Comparison of ENCODE assay signal across 21 cellular contexts in genomic region chr7:152876749-152877148, GRCh38.
DNase-seq lines count a peak whose midpoint lies in the region; TF ChIP-seq lines count a peak whose summit lies in the region.
"Had no signal": no experiment of that assay in that cellular context is flagged by ENCODE, and none has a peak within 500 bp of the region (broad histone marks: within the 10 kb centered on the region; RNA-seq: fewer than 3 reads in every experiment).

No MANE protein-coding gene starts in this region.

- no peak overlapping the region for H2BK120ac ChIP-seq in neuronal stem cell (ENCODE audit: low read depth, low read length)

- no peak overlapping the region for H2BK12ac ChIP-seq in neuronal stem cell (ENCODE audit: low read length)

- no peak overlapping the region for H2AFZ ChIP-seq in neuronal stem cell (ENCODE audit: low read length)
- H2AFZ ChIP-seq: GM23248 had no signal

- no peak for TF ChIP-seq CTCF in right atrium auricular region (IDR thresholded peaks at IDR 0.05)

- no peak overlapping the region for H2BK15ac ChIP-seq in neuronal stem cell (ENCODE audit: low read length)

- H3K27ac ChIP-seq in right atrium auricular region (no peak overlapping the region), neuronal stem cell (replicated peaks; ENCODE audit: low read length) (no peak overlapping the region)
- H3K27ac ChIP-seq: GM23248, HL-60 had no signal

- no peak overlapping the region for H3K4me3 ChIP-seq in right atrium auricular region
- H3K4me3 ChIP-seq in neuronal stem cell (ENCODE audit: low read length in 2 of 2), result no peak overlapping the region
- H3K4me3 ChIP-seq: GM12878, GM23248 had no signal

- intact Hi-C loops in cardiac septum (cut with DNase I), result no loop called here

- H3K36me3 ChIP-seq in right atrium auricular region (no peaks in the 10 kb centered on the region), neuronal stem cell (replicated peaks in 1 of 2; ENCODE audit: control insufficient read depth in 2 of 2, insufficient read depth in 2 of 2, low read length in 2 of 2) (no peaks in the 10 kb centered on the region)
- H3K36me3 ChIP-seq: BE2C had no signal

- no peak overlapping the region for H4K91ac ChIP-seq in neuronal stem cell (ENCODE audit: low read depth, low read length, poor library complexity)

- H3K23ac ChIP-seq in neuronal stem cell (ENCODE audit: low read depth, low read length, poor library complexity), result peak overlapping the region; percentile 51

- H3K9me3 ChIP-seq in right atrium auricular region (no peaks in the 10 kb centered on the region), neuronal stem cell (replicated peaks in 1 of 2; ENCODE audit: control insufficient read depth in 2 of 2, insufficient read depth in 1 of 2, low read depth in 1 of 2, low read length in 2 of 2) (peaks cover 0 to 3% of the 10 kb centered on the region in 2 donors)
- H3K9me3 ChIP-seq: BE2C had no signal

- H3K27me3 ChIP-seq in right atrium auricular region, result no peaks in the 10 kb centered on the region
- H3K27me3 ChIP-seq in neuronal stem cell (ENCODE audit: control insufficient read depth in 3 of 3, insufficient read depth in 3 of 3, low read depth in 1 of 3, low read length in 3 of 3), result no peaks in the 10 kb centered on the region
- H3K27me3 ChIP-seq: BE2C had no signal

- no peak overlapping the region for H3K14ac ChIP-seq in neuronal stem cell (ENCODE audit: low read length)

- no peaks in the 10 kb centered on the region for H3K4me1 ChIP-seq in right atrium auricular region
- H3K4me1 ChIP-seq in neuronal stem cell (ENCODE audit: control insufficient read depth in 2 of 2, insufficient read depth in 1 of 2, low read depth in 1 of 2, low read length in 2 of 2), result no peaks in the 10 kb centered on the region
- H3K4me1 ChIP-seq: BE2C had no signal

- no peak overlapping the region for H2BK5ac ChIP-seq in neuronal stem cell (ENCODE audit: low read length)

- H3K4me2 ChIP-seq in neuronal stem cell (ENCODE audit: insufficient read depth, low read length, poor library complexity, severe bottlenecking), result no peak overlapping the region

- H3K18ac ChIP-seq in neuronal stem cell (ENCODE audit: low read length), result no peak overlapping the region

- H4K8ac ChIP-seq in neuronal stem cell (ENCODE audit: low read depth, low read length), result no peak overlapping the region

- no CpG with 5 or more reads among the region's 9 CpGs for WGBS in neuronal stem cell (ENCODE audit: extremely low coverage in 2 of 2, insufficient read length in 2 of 2, insufficient replicate concordance in 1 of 2), 2 donors

- H2AK5ac ChIP-seq in neuronal stem cell (ENCODE audit: low read depth, low read length), result no peak overlapping the region

- no peaks in the 10 kb centered on the region for H3K79me1 ChIP-seq in neuronal stem cell (ENCODE audit: low read depth, low read length)

- no peak overlapping the region for H3K4ac ChIP-seq in neuronal stem cell (ENCODE audit: low read length)

- no peak overlapping the region for H3K9ac ChIP-seq in neuronal stem cell (ENCODE audit: low read depth, low read length, poor library complexity)
- H3K9ac ChIP-seq: GM23248 had no signal

- DNase-seq in cardiac septum (ENCODE audit: low spot score) (peak; percentile 12), right atrium auricular region (ENCODE audit: low spot score) (no peak), NCI-H526 treated with DMSO at 0.1 percent for 48 hours (lab: John Stamatoyannopoulos, UW) (peak; percentile 23), neuronal stem cell (ENCODE audit: low spot score) (no peak), NCI-H1930 (lab: John Stamatoyannopoulos, UW) (no peak), NCI-H2171 (lab: John Stamatoyannopoulos, UW) (no peak)
- DNase-seq: ACHN; BE2C; C1 segment of cervical spinal cord; CD4-positive, CD25-positive, alpha-beta regulatory T cell; CD8-positive, alpha-beta memory T cell; COR-L47; DMS 273 treated with DMSO at 0.1 percent for 48 hours; DMS53; DND-41; EL; GM23248; HCEC 1CT; HFFc6 had no signal

Comparison
In these comparisons a context has a peak if more than half of its experiments do, and no peak if none do; other contexts are left out.
1. DNase-seq: peak in cardiac septum (single experiment) and NCI-H526 treated with DMSO at 0.1 percent for 48 hours (single experiment); none in right atrium auricular region (single experiment), neuronal stem cell (single experiment), NCI-H1930 (0 of 2) and NCI-H2171 (single experiment).